Comparison of ENCODE assay signal across 1 cellular context in genomic region chr1:211521102-211521815, GRCh38.
TF ChIP-seq lines count a peak whose summit lies in the region.

No MANE protein-coding gene starts in this region.

TF ChIP-seq in HepG2, 621 proteins besides CTCF, POLR2A, EP300 and RAD21 (continued from another document and continues in another):
- no peak for TF ChIP-seq E2F5 (CRISPR knock-in tag; conservative IDR thresholded peaks at IDR 0.05)
- no peak for TF ChIP-seq PRPF4 (IDR thresholded peaks at IDR 0.05; ENCODE audit: low read depth, low read length, poor library complexity, severe bottlenecking)
- TF ChIP-seq AFF4 (CRISPR knock-in tag; IDR thresholded peaks at IDR 0.05): no peak
- no peak for TF ChIP-seq TAF15 (IDR thresholded peaks at IDR 0.05; ENCODE audit: low read depth, low read length, poor library complexity, severe bottlenecking)
- no peak; the same call in 1 of the 2 replicates for TF ChIP-seq ZNF3 (CRISPR knock-in tag; IDR thresholded peaks at IDR 0.05)
- no peak for TF ChIP-seq ZNF83 (CRISPR knock-in tag; IDR thresholded peaks at IDR 0.05; ENCODE audit: borderline replicate concordance)
- no peak for TF ChIP-seq BRD4 (CRISPR knock-in tag; IDR thresholded peaks at IDR 0.05)
- no peak for TF ChIP-seq ZNF296 (CRISPR knock-in tag; conservative IDR thresholded peaks at IDR 0.05)
- peak; percentile 56; the same call in 1 of the 2 replicates for TF ChIP-seq FOSL2 (CRISPR knock-in tag; IDR thresholded peaks at IDR 0.05)
- TF ChIP-seq RNF2 (conservative IDR thresholded peaks at IDR 0.05; ENCODE audit: low read depth): no peak
- no peak for TF ChIP-seq MAZ (IDR thresholded peaks at IDR 0.05; ENCODE audit: borderline replicate concordance, low read depth, low read length)
- no peak for TF ChIP-seq MAZ (CRISPR knock-in tag; IDR thresholded peaks at IDR 0.05; ENCODE audit: low read depth)
- no peak for TF ChIP-seq PTBP1 (IDR thresholded peaks at IDR 0.05; ENCODE audit: low read depth, low read length, poor library complexity, severe bottlenecking)
- TF ChIP-seq SP5 (CRISPR knock-in tag; IDR thresholded peaks at IDR 0.05; ENCODE audit: borderline replicate concordance, low read depth): peak; percentile 53; the same call in 1 of the 2 replicates
- TF ChIP-seq, protein P1, sequence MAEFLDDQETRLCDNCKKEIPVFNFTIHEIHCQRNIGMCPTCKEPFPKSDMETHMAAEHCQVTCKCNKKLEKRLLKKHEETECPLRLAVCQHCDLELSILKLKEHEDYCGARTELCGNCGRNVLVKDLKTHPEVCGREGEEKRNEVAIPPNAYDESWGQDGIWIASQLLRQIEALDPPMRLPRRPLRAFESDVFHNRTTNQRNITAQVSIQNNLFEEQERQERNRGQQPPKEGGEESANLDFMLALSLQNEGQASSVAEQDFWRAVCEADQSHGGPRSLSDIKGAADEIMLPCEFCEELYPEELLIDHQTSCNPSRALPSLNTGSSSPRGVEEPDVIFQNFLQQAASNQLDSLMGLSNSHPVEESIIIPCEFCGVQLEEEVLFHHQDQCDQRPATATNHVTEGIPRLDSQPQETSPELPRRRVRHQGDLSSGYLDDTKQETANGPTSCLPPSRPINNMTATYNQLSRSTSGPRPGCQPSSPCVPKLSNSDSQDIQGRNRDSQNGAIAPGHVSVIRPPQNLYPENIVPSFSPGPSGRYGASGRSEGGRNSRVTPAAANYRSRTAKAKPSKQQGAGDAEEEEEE (CRISPR knock-in tag; IDR thresholded peaks at IDR 0.05; ENCODE audit: borderline replicate concordance): no peak
- TF ChIP-seq DZIP1 (CRISPR knock-in tag; IDR thresholded peaks at IDR 0.05): no peak
- TF ChIP-seq HDAC6 (IDR thresholded peaks at IDR 0.05; ENCODE audit: low read depth, low read length): no peak
- TF ChIP-seq, protein P2, sequence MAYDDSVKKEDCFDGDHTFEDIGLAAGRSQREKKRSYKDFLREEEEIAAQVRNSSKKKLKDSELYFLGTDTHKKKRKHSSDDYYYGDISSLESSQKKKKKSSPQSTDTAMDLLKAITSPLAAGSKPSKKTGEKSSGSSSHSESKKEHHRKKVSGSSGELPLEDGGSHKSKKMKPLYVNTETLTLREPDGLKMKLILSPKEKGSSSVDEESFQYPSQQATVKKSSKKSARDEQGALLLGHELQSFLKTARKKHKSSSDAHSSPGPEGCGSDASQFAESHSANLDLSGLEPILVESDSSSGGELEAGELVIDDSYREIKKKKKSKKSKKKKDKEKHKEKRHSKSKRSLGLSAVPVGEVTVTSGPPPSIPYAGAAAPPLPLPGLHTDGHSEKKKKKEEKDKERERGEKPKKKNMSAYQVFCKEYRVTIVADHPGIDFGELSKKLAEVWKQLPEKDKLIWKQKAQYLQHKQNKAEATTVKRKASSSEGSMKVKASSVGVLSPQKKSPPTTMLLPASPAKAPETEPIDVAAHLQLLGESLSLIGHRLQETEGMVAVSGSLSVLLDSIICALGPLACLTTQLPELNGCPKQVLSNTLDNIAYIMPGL (CRISPR knock-in tag; IDR thresholded peaks at IDR 0.05; ENCODE audit: borderline replicate concordance in 1 of 2, low read depth in 1 of 2): no peak
- TF ChIP-seq ZFX (CRISPR knock-in tag; IDR thresholded peaks at IDR 0.05; ENCODE audit: low read depth): no peak
- TF ChIP-seq KMT2A (CRISPR knock-in tag; IDR thresholded peaks at IDR 0.05): no peak
- TF ChIP-seq, protein P3, sequence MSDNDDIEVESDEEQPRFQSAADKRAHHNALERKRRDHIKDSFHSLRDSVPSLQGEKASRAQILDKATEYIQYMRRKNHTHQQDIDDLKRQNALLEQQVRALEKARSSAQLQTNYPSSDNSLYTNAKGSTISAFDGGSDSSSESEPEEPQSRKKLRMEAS (IDR thresholded peaks at IDR 0.05): 0 out of 2 replicates have a peak, but pooled peaks have one; percentile 22
- peak; percentile 74 for TF ChIP-seq NR2F6 (IDR thresholded peaks at IDR 0.05)
- peak; percentile 54; the same call in 1 of the 2 replicates for TF ChIP-seq NR2F6 (CRISPR knock-in tag; IDR thresholded peaks at IDR 0.05)
- no peak for TF ChIP-seq HOXA3 (CRISPR knock-in tag; IDR thresholded peaks at IDR 0.05)
- no peak for TF ChIP-seq ZNF609 (CRISPR knock-in tag; IDR thresholded peaks at IDR 0.05; ENCODE audit: borderline replicate concordance)
- TF ChIP-seq SAP130 (CRISPR knock-in tag; IDR thresholded peaks at IDR 0.05; ENCODE audit: low read depth): peak; percentile 32; the same call in 1 of the 2 replicates
- TF ChIP-seq ZNF382 (CRISPR knock-in tag; IDR thresholded peaks at IDR 0.05; ENCODE audit: borderline replicate concordance): no peak
- no peak for TF ChIP-seq SIN3B (IDR thresholded peaks at IDR 0.05; ENCODE audit: low read length)
- TF ChIP-seq ARNT (IDR thresholded peaks at IDR 0.05): no peak
- TF ChIP-seq ZNF670 (CRISPR knock-in tag; IDR thresholded peaks at IDR 0.05; ENCODE audit: borderline replicate concordance): no peak
- TF ChIP-seq ZNF234 (CRISPR knock-in tag; conservative IDR thresholded peaks at IDR 0.05): no peak
- no peak for TF ChIP-seq ZNF562 (CRISPR knock-in tag; IDR thresholded peaks at IDR 0.05; ENCODE audit: borderline replicate concordance)
- TF ChIP-seq, protein P4, sequence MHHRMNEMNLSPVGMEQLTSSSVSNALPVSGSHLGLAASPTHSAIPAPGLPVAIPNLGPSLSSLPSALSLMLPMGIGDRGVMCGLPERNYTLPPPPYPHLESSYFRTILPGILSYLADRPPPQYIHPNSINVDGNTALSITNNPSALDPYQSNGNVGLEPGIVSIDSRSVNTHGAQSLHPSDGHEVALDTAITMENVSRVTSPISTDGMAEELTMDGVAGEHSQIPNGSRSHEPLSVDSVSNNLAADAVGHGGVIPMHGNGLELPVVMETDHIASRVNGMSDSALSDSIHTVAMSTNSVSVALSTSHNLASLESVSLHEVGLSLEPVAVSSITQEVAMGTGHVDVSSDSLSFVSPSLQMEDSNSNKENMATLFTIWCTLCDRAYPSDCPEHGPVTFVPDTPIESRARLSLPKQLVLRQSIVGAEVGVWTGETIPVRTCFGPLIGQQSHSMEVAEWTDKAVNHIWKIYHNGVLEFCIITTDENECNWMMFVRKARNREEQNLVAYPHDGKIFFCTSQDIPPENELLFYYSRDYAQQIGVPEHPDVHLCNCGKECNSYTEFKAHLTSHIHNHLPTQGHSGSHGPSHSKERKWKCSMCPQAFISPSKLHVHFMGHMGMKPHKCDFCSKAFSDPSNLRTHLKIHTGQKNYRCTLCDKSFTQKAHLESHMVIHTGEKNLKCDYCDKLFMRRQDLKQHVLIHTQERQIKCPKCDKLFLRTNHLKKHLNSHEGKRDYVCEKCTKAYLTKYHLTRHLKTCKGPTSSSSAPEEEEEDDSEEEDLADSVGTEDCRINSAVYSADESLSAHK (CRISPR knock-in tag; IDR thresholded peaks at IDR 0.05; ENCODE audit: borderline replicate concordance): no peak
- TF ChIP-seq ZNF709 (CRISPR knock-in tag; IDR thresholded peaks at IDR 0.05): no peak
- TF ChIP-seq HDAC1 (CRISPR knock-in tag; IDR thresholded peaks at IDR 0.05): no peak
- no peak for TF ChIP-seq ZNF660 (CRISPR knock-in tag; IDR thresholded peaks at IDR 0.05; ENCODE audit: borderline replicate concordance, low read depth)
- no peak for TF ChIP-seq ZSCAN29 (CRISPR knock-in tag; conservative IDR thresholded peaks at IDR 0.05)
